In the genomic region with DNA sequence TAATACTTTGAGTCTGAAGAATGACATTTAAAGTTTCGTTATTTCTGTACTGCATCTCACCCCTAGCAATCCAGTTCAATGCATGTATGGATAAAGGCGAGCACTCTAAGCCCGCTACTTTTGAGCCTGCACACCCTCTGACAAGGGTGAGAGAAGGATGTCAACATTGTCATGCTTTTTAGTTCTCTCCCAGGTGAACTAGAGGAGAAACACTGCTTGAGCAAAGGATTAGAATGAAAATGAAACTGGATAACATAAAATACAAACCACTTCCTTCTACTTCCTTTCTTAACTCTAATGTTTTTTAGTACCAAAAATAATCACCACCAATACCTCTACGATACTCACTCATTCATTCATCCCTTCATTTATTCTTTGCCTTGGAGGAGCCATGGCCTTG, we compare ENCODE assay signal across 11 cellular contexts.
"Had no signal": no experiment of that assay in that cellular context is flagged by ENCODE, and none has a peak within 500 bp of the region (broad histone marks: within the 10 kb centered on the region; RNA-seq: fewer than 3 reads in every experiment).

No MANE protein-coding gene starts in this region.

- H3K36me3 ChIP-seq: colonic mucosa, neutrophil, right atrium auricular region had no signal

- H3K4me1 ChIP-seq: colonic mucosa, right atrium auricular region had no signal

- H3K4me2 ChIP-seq: hepatocyte had no signal

- H3K27ac Mint-ChIP-seq: activated CD8-positive, alpha-beta memory T cell treated with anti-CD3 and anti-CD28 coated beads, Interleukin-2, amount 10 ng/mL, durations not matched to agents 7 days and 5 days; activated T-cell treated with anti-CD3 and anti-CD28 coated beads, Interleukin-2, amount 50 U/mL, for 24 hours; WTC11 had no signal

- H3K36me3 Mint-ChIP-seq: activated CD8-positive, alpha-beta memory T cell treated with anti-CD3 and anti-CD28 coated beads, Interleukin-2, amount 10 ng/mL, durations not matched to agents 7 days and 5 days; WTC11 had no signal

- H2AFZ ChIP-seq: hepatocyte had no signal

- H3K27ac ChIP-seq: colonic mucosa, hepatocyte, neutrophil, right atrium auricular region, skin epidermis had no signal

- H3K9me3 ChIP-seq: colonic mucosa, neutrophil, right atrium auricular region had no signal

- ATAC-seq: activated CD8-positive, alpha-beta memory T cell treated with anti-CD3 and anti-CD28 coated beads, Interleukin-2, amount 10 ng/mL, durations not matched to agents 7 days and 5 days; WTC11 had no signal

- H3K4me1 Mint-ChIP-seq: WTC11 had no signal

- H3K4me3 Mint-ChIP-seq: activated CD8-positive, alpha-beta memory T cell treated with anti-CD3 and anti-CD28 coated beads, Interleukin-2, amount 10 ng/mL, durations not matched to agents 7 days and 5 days; activated T-cell treated with anti-CD3 and anti-CD28 coated beads, Interleukin-2, amount 50 U/mL, for 24 hours; WTC11 had no signal

- H3K4me3 ChIP-seq: colonic mucosa, hepatocyte, right atrium auricular region, skin epidermis had no signal

- H3K79me2 ChIP-seq: hepatocyte had no signal

- DNase-seq: activated CD4-positive, alpha-beta T cell treated with anti-CD3 and anti-CD28 coated beads, Interleukin-2, amount 50 U/mL, for 1 hour; activated CD8-positive, alpha-beta memory T cell treated with anti-CD3 and anti-CD28 coated beads, Interleukin-2, amount 10 ng/mL, durations not matched to agents 7 days and 5 days; activated effector memory CD4-positive, alpha-beta T cell treated with Interleukin-2 at 50 U/mL for 16 hours; activated T-cell treated with anti-CD3 and anti-CD28 coated beads, Interleukin-2, amount 50 U/mL, for 24 hours; colonic mucosa; effector memory CD4-positive, alpha-beta T cell had no signal

- H3K27me3 Mint-ChIP-seq: activated CD8-positive, alpha-beta memory T cell treated with anti-CD3 and anti-CD28 coated beads, Interleukin-2, amount 10 ng/mL, durations not matched to agents 7 days and 5 days; activated T-cell treated with anti-CD3 and anti-CD28 coated beads, Interleukin-2, amount 50 U/mL, for 24 hours had no signal

- H3K27me3 ChIP-seq: colonic mucosa, hepatocyte, neutrophil, right atrium auricular region had no signal
